27 cellular contexts compared by ENCODE assay signal in genomic region chr9:7132605-7133004, GRCh38.
DNase-seq lines count a peak whose midpoint lies in the region; ATAC-seq, FAIRE-seq and TF ChIP-seq lines count a peak whose summit lies in the region.
"Had no signal": no experiment of that assay in that cellular context is flagged by ENCODE, and none has a peak within 500 bp of the region (broad histone marks: within the 10 kb centered on the region; RNA-seq: fewer than 3 reads in every experiment).

No MANE protein-coding gene starts in this region.

- BruUV-seq in HepG2 (replicated peaks; lab: Mats Ljungman, UMichigan), result no TSS peak

- CTCF ChIA-PET in HepG2 (lab: Yijun Ruan, JAX; ENCODE audit: low intra/inter-chr PET ratio, low total read pairs), result no interaction called here

- H3K27ac Mint-ChIP-seq in stimulated activated effector memory CD8-positive, alpha-beta T cell treated with anti-CD3 and anti-CD28 coated beads, Interleukin-12 subunit alpha, Interleukin-12 subunit beta, amount 100 ng/mL, for 72 hours, result peak overlapping the region; percentile 17
- H3K27ac Mint-ChIP-seq: CD14-positive monocyte; CD8-positive, alpha-beta memory T cell had no signal

- H3K4me3 ChIP-seq in HepG2 (replicated peaks in 1 of 3; ENCODE audit: insufficient read depth in 1 of 3, low read depth in 2 of 3, low read length in 3 of 3) (no peak overlapping the region), right lobe of liver (no peak overlapping the region)
- H3K4me3 ChIP-seq: BLaER1, GM12878 had no signal

- FAIRE-seq in HepG2 (lab: Jason Lieb, UNC), result no peak
- FAIRE-seq: A204.1, GM12878, GM12892, GM18507 had no signal

- H3K27me3 ChIP-seq in HepG2 (ENCODE audit: control insufficient read depth in 1 of 2, insufficient read depth in 2 of 2, low read length in 2 of 2), result no peaks in the 10 kb centered on the region
- no peaks in the 10 kb centered on the region for H3K27me3 ChIP-seq in right lobe of liver
- H3K27me3 ChIP-seq: BE2C, BLaER1 had no signal

- WGBS in HepG2 (ENCODE audit: low lambda C conversion rate), result 30% methylated on average over 1 of the region's 1 CpG
- WGBS in right lobe of liver (ENCODE audit: insufficient coverage, low coverage, low lambda C conversion rate, missing lambda C conversion rate), result 0% methylated on average over 1 of the region's 1 CpG

- peaks cover 9% of the 10 kb centered on the region for H3K4me1 ChIP-seq in HepG2 (ENCODE audit: insufficient read depth, low read length)
- H3K4me1 ChIP-seq in right lobe of liver, result no peaks in the 10 kb centered on the region
- H3K4me1 ChIP-seq: BLaER1 had no signal

- no peaks in the 10 kb centered on the region for H3K4me1 Mint-ChIP-seq in stimulated activated effector memory CD8-positive, alpha-beta T cell treated with anti-CD3 and anti-CD28 coated beads, Interleukin-12 subunit alpha, Interleukin-12 subunit beta, amount 100 ng/mL, for 72 hours
- H3K4me1 Mint-ChIP-seq: CD14-positive monocyte; CD4-positive, alpha-beta memory T cell; CD8-positive, alpha-beta memory T cell had no signal

- H3K4me3 Mint-ChIP-seq in stimulated activated effector memory CD8-positive, alpha-beta T cell treated with anti-CD3 and anti-CD28 coated beads, Interleukin-12 subunit alpha, Interleukin-12 subunit beta, amount 100 ng/mL, for 72 hours, result no peak overlapping the region
- H3K4me3 Mint-ChIP-seq: CD14-positive monocyte; CD4-positive, alpha-beta memory T cell; CD4-positive, CD25-positive, alpha-beta regulatory T cell; CD8-positive, alpha-beta memory T cell had no signal

- no peak overlapping the region for H3K9ac ChIP-seq in HepG2 (ENCODE audit: insufficient read depth, low read depth, low read length)
- H3K9ac ChIP-seq: BLaER1 had no signal

- POLR2A ChIA-PET in HepG2 (lab: Yijun Ruan, JAX), result no interaction called here

- H3K27ac ChIP-seq in HepG2 (ENCODE audit: extremely low read length, insufficient read depth, low read length), result no peak overlapping the region
- no peak overlapping the region for H3K27ac ChIP-seq in right lobe of liver
- H3K27ac ChIP-seq: BLaER1 had no signal

- H4K20me1 ChIP-seq in HepG2 (ENCODE audit: insufficient read depth, low read length), result no peaks in the 10 kb centered on the region
- H4K20me1 ChIP-seq: BLaER1 had no signal

- no peak for TF ChIP-seq CTCF in HepG2 (CRISPR knock-in tag; IDR thresholded peaks at IDR 0.05)
- TF ChIP-seq CTCF in right lobe of liver (IDR thresholded peaks at IDR 0.05), result no peak

- TF ChIP-seq POLR2A in HepG2 (IDR thresholded peaks at IDR 0.05; ENCODE audit: insufficient read depth in 1 of 2, low read depth in 2 of 2, low read length in 2 of 2) (no peak), right lobe of liver (IDR thresholded peaks at IDR 0.05) (no peak)

- in situ Hi-C loops in HepG2 (cut with HindIII; ENCODE audit: extremely low pct_ligation_motif_present, low pct_unique_long_range_greater_than_20kb), result no loop called here

- no peak overlapping the region for H3K4me2 ChIP-seq in HepG2 (ENCODE audit: low read depth, low read length)
- H3K4me2 ChIP-seq: BLaER1 had no signal

- no peak for TF ChIP-seq RAD21 in HepG2 (CRISPR knock-in tag; IDR thresholded peaks at IDR 0.05)

- TF ChIP-seq EP300 in HepG2 (IDR thresholded peaks at IDR 0.05; ENCODE audit: low read depth in 2 of 2, low read length in 2 of 2) (no peak), HepG2 (CRISPR knock-in tag; IDR thresholded peaks at IDR 0.05; ENCODE audit: borderline replicate concordance) (no peak)

- no peak overlapping the region for H2AFZ ChIP-seq in HepG2 (ENCODE audit: low read length)

- H3K9me3 Mint-ChIP-seq in stimulated activated effector memory CD8-positive, alpha-beta T cell treated with anti-CD3 and anti-CD28 coated beads, Interleukin-12 subunit alpha, Interleukin-12 subunit beta, amount 100 ng/mL, for 72 hours, result no peaks in the 10 kb centered on the region
- H3K9me3 Mint-ChIP-seq: CD14-positive monocyte; CD4-positive, alpha-beta memory T cell; CD4-positive, CD25-positive, alpha-beta regulatory T cell; CD8-positive, alpha-beta memory T cell had no signal

- no peaks in the 10 kb centered on the region for H3K9me3 ChIP-seq in HepG2 (ENCODE audit: low read length)
- no peaks in the 10 kb centered on the region for H3K9me3 ChIP-seq in right lobe of liver
- H3K9me3 ChIP-seq: BE2C, BLaER1 had no signal

- intact Hi-C loops in HepG2 (cut with micrococcal nuclease; ENCODE audit: unreplicated experiment) (no loop called here), right lobe of liver (cut with DNase I) (no loop called here), left colon (cut with DNase I, micrococcal nuclease) (no loop called here), cardiac septum (cut with DNase I) (no loop called here)

- ATAC-seq in HepG2 (no peak), right lobe of liver (no peak), left colon (peak; percentile 75)
- ATAC-seq in stimulated activated effector memory CD8-positive, alpha-beta T cell treated with anti-CD3 and anti-CD28 coated beads, Interleukin-12 subunit alpha, Interleukin-12 subunit beta, amount 100 ng/mL, for 72 hours, result no peak
- ATAC-seq: GM12878 had no signal

- peaks cover 6 to 51% of the 10 kb centered on the region in 2 experiments for H3K36me3 ChIP-seq in HepG2 (replicated peaks in 1 of 2; ENCODE audit: control insufficient read depth in 1 of 2, insufficient read depth in 2 of 2, low read length in 2 of 2)
- peaks cover 0 to 16% (median 3%) of the 10 kb centered on the region in 4 donors for H3K36me3 ChIP-seq in right lobe of liver
- H3K36me3 ChIP-seq: BE2C had no signal

- DNase-seq in HepG2 (ENCODE audit: low spot score) (no peak), right lobe of liver (no peak), left colon (no peak), cardiac septum (ENCODE audit: low spot score) (no peak)
- no peak for DNase-seq in stimulated activated effector memory CD8-positive, alpha-beta T cell treated with anti-CD3 and anti-CD28 coated beads, Interleukin-12 subunit alpha, Interleukin-12 subunit beta, amount 100 ng/mL, for 72 hours (ENCODE audit: low spot score in 2 of 2)
- DNase-seq in stimulated activated CD4-positive, alpha-beta T cell treated with anti-CD3 and anti-CD28 coated beads, Interleukin-15, amount 100 ng/mL, for 24 hours, result no peak
- DNase-seq: 8988T; ACHN; BE2C; C1 segment of cervical spinal cord; CD4-positive, alpha-beta memory T cell; CD4-positive, CD25-positive, alpha-beta regulatory T cell; CD8-positive, alpha-beta memory T cell; COR-L47; DMS 273 treated with DMSO at 0.1 percent for 48 hours; DMS153; DMS53; DMS79; DND-41; EL; GDM1 had no signal

- H3K36me3 Mint-ChIP-seq in stimulated activated effector memory CD8-positive, alpha-beta T cell treated with anti-CD3 and anti-CD28 coated beads, Interleukin-12 subunit alpha, Interleukin-12 subunit beta, amount 100 ng/mL, for 72 hours, result peaks cover 76% of the 10 kb centered on the region

- H3K79me2 ChIP-seq in HepG2 (ENCODE audit: insufficient read depth, low read length), result no peaks in the 10 kb centered on the region

TF ChIP-seq in HepG2, 621 proteins besides CTCF, POLR2A, EP300 and RAD21:
- TF ChIP-seq HNF4A (CRISPR knock-in tag; IDR thresholded peaks at IDR 0.05) (0 out of 2 replicates have a peak, but pooled peaks have one; percentile 19), FUBP1 (CRISPR knock-in tag; IDR thresholded peaks at IDR 0.05; ENCODE audit: borderline replicate concordance) (no peak)
TF ChIP-seq in HepG2: peak in this region for 1.
